Comparison of ENCODE assay signal across 11 cellular contexts in genomic region chr6:53125276-53125675, GRCh38. TPM values are rescaled to one million over a fixed set of nuclear protein-coding genes. Genes with fewer than 3 reads are reported as not detected.
"Had no signal": no experiment of that assay in that cellular context is flagged by ENCODE, and none has a peak within 500 bp of the region (broad histone marks: within the 10 kb centered on the region; RNA-seq: fewer than 3 reads in every experiment).

No MANE protein-coding gene starts in this region.

- H3K9ac ChIP-seq: GM23248 had no signal

- DNase-seq: GM23248, GOT3, H7, H9, HCEC 1CT, HFFc6 had no signal

- H3K36me3 ChIP-seq: HAP-1 had no signal

- H3K27ac ChIP-seq: GM23248 had no signal

- H2AFZ ChIP-seq: GM23248 had no signal

- ATAC-seq: GM23338, HCT116 had no signal

- H3K9me3 ChIP-seq: HAP-1 had no signal

- H3K4me3 ChIP-seq: GM23248, GM23338, HAP-1 had no signal

- H3K4me2 ChIP-seq: GM23338 had no signal

RNA-seq across cellular contexts. Expression of gene GCM1, which starts 23.4 kb away (rescaled TPM):
- total RNA-seq: GM23248, GM23338, H1, H4, H7, H9, HFFc6 had no signal
- polyA plus RNA-seq: GM23248, GM23338, H1 had no signal
